In the genomic region with DNA sequence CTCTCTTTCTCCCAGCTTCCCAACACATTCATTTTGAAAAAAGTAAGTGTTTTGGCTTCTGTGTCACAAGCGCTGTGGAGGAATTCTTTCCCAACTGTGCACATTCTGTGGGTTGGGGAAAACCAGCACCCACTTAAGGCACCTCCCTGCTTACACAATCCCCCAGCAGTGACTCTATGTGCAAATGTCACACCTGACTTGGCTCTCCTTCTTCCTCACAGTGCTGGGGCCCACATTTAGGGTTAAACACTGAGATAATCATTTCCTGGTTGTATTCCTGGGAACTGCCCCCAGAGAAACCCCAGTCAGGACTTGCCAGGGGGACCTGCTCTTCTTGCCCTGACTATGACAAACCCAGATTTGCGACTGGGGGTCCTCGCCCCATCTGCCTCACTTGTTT, we compare ENCODE assay signal across 27 cellular contexts.
"Had no signal": no experiment of that assay in that cellular context is flagged by ENCODE, and none has a peak within 500 bp of the region (broad histone marks: within the 10 kb centered on the region; RNA-seq: fewer than 3 reads in every experiment).

No MANE protein-coding gene starts in this region.

- H3K36me3 Mint-ChIP-seq: activated CD8-positive, alpha-beta memory T cell treated with anti-CD3 and anti-CD28 coated beads, Interleukin-2, amount 10 ng/mL, durations not matched to agents 7 days and 5 days; activated naive CD4-positive, alpha-beta T cell treated with anti-CD3 and anti-CD28 coated beads, Interleukin-2, amount 50 U/mL, for 24 hours; stimulated activated effector memory CD8-positive, alpha-beta T cell treated with anti-CD3 and anti-CD28 coated beads, Interleukin-12 subunit alpha, Interleukin-12 subunit beta, amount 100 ng/mL, for 72 hours had no signal

- H3K9me3 Mint-ChIP-seq: activated naive CD4-positive, alpha-beta T cell treated with anti-CD3 and anti-CD28 coated beads, Interleukin-2, amount 50 U/mL, for 24 hours; activated T-helper 2 cell treated with anti-CD3 and anti-CD28 coated beads, Interferon-gamma antibody, Interleukin-2, Interleukin-4, amounts not matched to agents 10 μg/mL and 5 μg/mL and 100 μg/mL, durations not matched to agents 14 hours and 24 hours and 36 hours; nephron; stimulated activated effector memory CD8-positive, alpha-beta T cell treated with anti-CD3 and anti-CD28 coated beads, Interleukin-12 subunit alpha, Interleukin-12 subunit beta, amount 100 ng/mL, for 72 hours; stimulated activated naive CD8-positive, alpha-beta T cell treated with anti-CD3 and anti-CD28 coated beads, Interleukin-15, Interleukin-2, amounts not matched to agents 100 ng/mL and 50 ng/mL, for 24 hours had no signal

- H3K27ac Mint-ChIP-seq: activated CD8-positive, alpha-beta memory T cell treated with anti-CD3 and anti-CD28 coated beads, Interleukin-2, amount 10 ng/mL, durations not matched to agents 7 days and 5 days; activated CD8-positive, alpha-beta T cell treated with anti-CD3 and anti-CD28 coated beads, Interleukin-2, amount 10 ng/mL, durations not matched to agents 7 days and 5 days; activated naive CD4-positive, alpha-beta T cell treated with anti-CD3 and anti-CD28 coated beads, Interleukin-2, amount 50 U/mL, for 24 hours; activated T-helper 2 cell treated with anti-CD3 and anti-CD28 coated beads, Interferon-gamma antibody, Interleukin-2, Interleukin-4, amounts not matched to agents 10 μg/mL and 5 μg/mL and 100 μg/mL, durations not matched to agents 14 hours and 24 hours and 36 hours; stimulated activated effector memory CD8-positive, alpha-beta T cell treated with anti-CD3 and anti-CD28 coated beads, Interleukin-12 subunit alpha, Interleukin-12 subunit beta, amount 100 ng/mL, for 72 hours; stimulated activated naive CD8-positive, alpha-beta T cell treated with anti-CD3 and anti-CD28 coated beads, Interleukin-15, Interleukin-2, amounts not matched to agents 100 ng/mL and 50 ng/mL, for 24 hours; T-helper 17 cell had no signal

- H3K4me3 ChIP-seq: colonic mucosa, heart left ventricle, thoracic aorta had no signal

- H3K36me3 ChIP-seq: colonic mucosa, heart left ventricle, neutrophil, thoracic aorta had no signal

- H3K27ac ChIP-seq: colonic mucosa, epithelial cell of prostate, heart left ventricle, neutrophil, thoracic aorta had no signal

- H3K4me3 Mint-ChIP-seq: activated CD8-positive, alpha-beta memory T cell treated with anti-CD3 and anti-CD28 coated beads, Interleukin-2, amount 10 ng/mL, durations not matched to agents 7 days and 5 days; activated CD8-positive, alpha-beta T cell treated with anti-CD3 and anti-CD28 coated beads, Interleukin-2, amount 10 ng/mL, durations not matched to agents 7 days and 5 days; activated naive CD4-positive, alpha-beta T cell treated with anti-CD3 and anti-CD28 coated beads, Interleukin-2, amount 50 U/mL, for 24 hours; nephron; stimulated activated effector memory CD8-positive, alpha-beta T cell treated with anti-CD3 and anti-CD28 coated beads, Interleukin-12 subunit alpha, Interleukin-12 subunit beta, amount 100 ng/mL, for 72 hours; stimulated activated naive CD8-positive, alpha-beta T cell treated with anti-CD3 and anti-CD28 coated beads, Interleukin-15, Interleukin-2, amounts not matched to agents 100 ng/mL and 50 ng/mL, for 24 hours; T-helper 17 cell had no signal

- FAIRE-seq: endometrium, small intestine, urothelium cell line had no signal

- DNase-seq: activated CD4-positive, CD25-positive, alpha-beta regulatory T cell treated with anti-CD3 and anti-CD28 coated beads, Interleukin-2, amount 50 U/mL, for 72 hours; activated CD8-positive, alpha-beta memory T cell treated with anti-CD3 and anti-CD28 coated beads, Interleukin-2, amount 10 ng/mL, durations not matched to agents 7 days and 5 days; activated CD8-positive, alpha-beta T cell treated with anti-CD3 and anti-CD28 coated beads, Interleukin-2, amount 10 ng/mL, durations not matched to agents 7 days and 5 days; activated T-cell treated with anti-CD3 and anti-CD28 coated beads, Interleukin-2, amount 50 U/mL, for 48 hours; anterior cingulate cortex; cerebellar nuclear complex; colonic mucosa; effector CD8-positive, alpha-beta T cell; foreskin fibroblast; heart left ventricle; left ventricle myocardium superior; small intestine; stimulated activated CD4-positive, alpha-beta T cell treated with anti-CD3 and anti-CD28 coated beads, Interleukin-4, amount 100 ng/mL, for 24 hours; T-helper 17 cell; T1000; trophoblast cell had no signal

- H3K27me3 ChIP-seq: colonic mucosa, heart left ventricle, neutrophil had no signal

- H3K9me3 ChIP-seq: colonic mucosa, heart left ventricle, neutrophil, thoracic aorta had no signal

- ATAC-seq: activated CD8-positive, alpha-beta memory T cell treated with anti-CD3 and anti-CD28 coated beads, Interleukin-2, amount 10 ng/mL, durations not matched to agents 7 days and 5 days; activated CD8-positive, alpha-beta T cell treated with anti-CD3 and anti-CD28 coated beads, Interleukin-2, amount 10 ng/mL, durations not matched to agents 7 days and 5 days; heart left ventricle; left ventricle myocardium superior; sciatic nerve; stimulated activated effector memory CD8-positive, alpha-beta T cell treated with anti-CD3 and anti-CD28 coated beads, Interleukin-12 subunit alpha, Interleukin-12 subunit beta, amount 100 ng/mL, for 72 hours; T-helper 17 cell had no signal

- H3K4me1 ChIP-seq: colonic mucosa had no signal

- H3K4me1 Mint-ChIP-seq: activated naive CD4-positive, alpha-beta T cell treated with anti-CD3 and anti-CD28 coated beads, Interleukin-2, amount 50 U/mL, for 24 hours had no signal
